ENCODE assay signal across 8 cellular contexts in genomic region chr1:203593723-203594122, GRCh38. TPM values are rescaled to one million over a fixed set of nuclear protein-coding genes. Genes with fewer than 3 reads are reported as not detected.
DNase-seq lines count a peak whose midpoint lies in the region; ATAC-seq and TF ChIP-seq lines count a peak whose summit lies in the region.

No MANE protein-coding gene starts in this region.

- H3K4me1 ChIP-seq in tibial artery (peaks cover 0 to 6% (median 1%) of the 10 kb centered on the region in 4 donors), uterus (peaks cover 5% of the 10 kb centered on the region in 2 donors)

- H3K27ac ChIP-seq in HL-60 (replicated peaks) (no peak overlapping the region), tibial artery (no peak overlapping the region), uterus (no peak overlapping the region)

- no peaks in the 10 kb centered on the region for H3K9me3 Mint-ChIP-seq in activated naive CD8-positive, alpha-beta T cell treated with anti-CD3 and anti-CD28 coated beads, Interleukin-2, amount 50 U/mL, for 24 hours
- no peaks in the 10 kb centered on the region for H3K9me3 Mint-ChIP-seq in natural killer cell

- peak; percentile 83 for ATAC-seq in T-helper 17 cell
- ATAC-seq in activated naive CD8-positive, alpha-beta T cell treated with anti-CD3 and anti-CD28 coated beads, Interleukin-2, amount 50 U/mL, for 24 hours = peak; percentile 81
- ATAC-seq in natural killer cell = peak; percentile 79 to 94 (median 91)
- ATAC-seq in GM19455 (IDR thresholded peaks at IDR 0.05; ENCODE audit: unreplicated experiment) = no peak
- no peak for ATAC-seq in GM21619 (IDR thresholded peaks at IDR 0.05; ENCODE audit: unreplicated experiment)

- intact Hi-C loops in natural killer cell (cut with micrococcal nuclease) = loop anchor here (1.0 to 5.0 kb wide), 2 partner anchors 109 to 534 kb away; no protein-coding TSS in a partner anchor
- intact Hi-C loops in tibial artery (cut with DNase I; ENCODE audit: low total_unique reads) = no loop called here
- intact Hi-C loops in uterus (cut with DNase I; ENCODE audit: low total_unique reads) = no loop called here

- peaks cover 26% of the 10 kb centered on the region for H3K4me1 Mint-ChIP-seq in T-helper 17 cell
- H3K4me1 Mint-ChIP-seq in activated naive CD8-positive, alpha-beta T cell treated with anti-CD3 and anti-CD28 coated beads, Interleukin-2, amount 50 U/mL, for 24 hours = peaks cover 10% of the 10 kb centered on the region
- peaks cover 0 to 13% of the 10 kb centered on the region in 2 donors for H3K4me1 Mint-ChIP-seq in natural killer cell

- H3K9me3 ChIP-seq in T-helper 17 cell (ENCODE audit: control insufficient read depth, low read length, poor library complexity, severe bottlenecking) (no peaks in the 10 kb centered on the region), tibial artery (no peaks in the 10 kb centered on the region), uterus (no peaks in the 10 kb centered on the region)

- H3K36me3 ChIP-seq in tibial artery (no peaks in the 10 kb centered on the region), uterus (no peaks in the 10 kb centered on the region)

- H3K4me3 Mint-ChIP-seq in T-helper 17 cell (no peak overlapping the region), natural killer cell (no peak overlapping the region)
- no peak overlapping the region for H3K4me3 Mint-ChIP-seq in activated naive CD8-positive, alpha-beta T cell treated with anti-CD3 and anti-CD28 coated beads, Interleukin-2, amount 50 U/mL, for 24 hours

- H3K4me3 ChIP-seq in HL-60 (replicated peaks; ENCODE audit: insufficient read depth, low read length) = no peak overlapping the region
- no peak overlapping the region for H3K4me3 ChIP-seq in tibial artery
- no peak overlapping the region for H3K4me3 ChIP-seq in uterus

- no peak for TF ChIP-seq POLR2A in uterus (IDR thresholded peaks at IDR 0.05)

- peak; percentile 30 for TF ChIP-seq CTCF in HL-60 (IDR thresholded peaks at IDR 0.05; ENCODE audit: insufficient read depth, low read length)
- TF ChIP-seq CTCF in natural killer cell (IDR thresholded peaks at IDR 0.05) = peak; percentile 46
- TF ChIP-seq CTCF in tibial artery (IDR thresholded peaks at IDR 0.05) = no peak
- no peak for TF ChIP-seq CTCF in uterus (IDR thresholded peaks at IDR 0.05)

- H3K27me3 ChIP-seq in HL-60 (ENCODE audit: insufficient read depth, poor library complexity, severe bottlenecking) = no peaks in the 10 kb centered on the region
- H3K27me3 ChIP-seq in tibial artery = no peaks in the 10 kb centered on the region
- no peaks in the 10 kb centered on the region for H3K27me3 ChIP-seq in uterus

- H3K36me3 Mint-ChIP-seq in T-helper 17 cell (ENCODE audit: low read depth) (peaks cover 6% of the 10 kb centered on the region), natural killer cell (no peaks in the 10 kb centered on the region)
- no peaks in the 10 kb centered on the region for H3K36me3 Mint-ChIP-seq in activated naive CD8-positive, alpha-beta T cell treated with anti-CD3 and anti-CD28 coated beads, Interleukin-2, amount 50 U/mL, for 24 hours (ENCODE audit: low read depth)

- DNase-seq in HL-60 (ENCODE audit: low read depth in 1 of 2, low spot score in 1 of 2) = peak in 1 of 2 experiments; percentile 68
- peak; percentile 35 to 46 (median 40) for DNase-seq in T-helper 17 cell
- DNase-seq in activated naive CD8-positive, alpha-beta T cell treated with anti-CD3 and anti-CD28 coated beads, Interleukin-2, amount 50 U/mL, for 24 hours = peak; percentile 47
- DNase-seq in natural killer cell = peak; percentile 42
- DNase-seq in tibial artery = no peak
- DNase-seq in uterus = no peak

- H3K27me3 Mint-ChIP-seq in T-helper 17 cell (peaks cover 12% of the 10 kb centered on the region), natural killer cell (ENCODE audit: low read depth in 2 of 2) (peaks cover 0 to 7% of the 10 kb centered on the region in 2 donors)
- no peaks in the 10 kb centered on the region for H3K27me3 Mint-ChIP-seq in activated naive CD8-positive, alpha-beta T cell treated with anti-CD3 and anti-CD28 coated beads, Interleukin-2, amount 50 U/mL, for 24 hours

- H3K27ac Mint-ChIP-seq in T-helper 17 cell = peak overlapping the region; percentile 72
- peak overlapping the region; percentile 9 for H3K27ac Mint-ChIP-seq in activated naive CD8-positive, alpha-beta T cell treated with anti-CD3 and anti-CD28 coated beads, Interleukin-2, amount 50 U/mL, for 24 hours
- peak overlapping the region in 1 of 2 donors; percentile 48 for H3K27ac Mint-ChIP-seq in natural killer cell

RNA-seq across cellular contexts. Expression of gene ATP2B4, which starts 32.9 kb away (rescaled TPM):
- total RNA-seq in T-helper 17 cell (10 to 100 TPM; 92.5 to 99.2 TPM), natural killer cell (100 to 1,000 TPM; 175 to 235 (median 196) TPM), uterus (100 to 1,000 TPM in 3 of 4 donors, 10 to 100 TPM in 1; 82.6 to 464 (median 215) TPM)

Comparison
In these comparisons a context has a peak if more than half of its experiments do, and no peak if none do; other contexts are left out.
1. DNase-seq: peak in T-helper 17 cell (3 of 3), activated naive CD8-positive, alpha-beta T cell treated with anti-CD3 and anti-CD28 coated beads, Interleukin-2, amount 50 U/mL, for 24 hours (single experiment) and natural killer cell (single experiment); none in tibial artery (0 of 2) and uterus (0 of 2).
2. CTCF ChIP-seq: peak in HL-60 (single experiment) and natural killer cell (single experiment); none in tibial artery (0 of 2) and uterus (0 of 4).
3. ATAC-seq: peak in T-helper 17 cell (single experiment), activated naive CD8-positive, alpha-beta T cell treated with anti-CD3 and anti-CD28 coated beads, Interleukin-2, amount 50 U/mL, for 24 hours (single experiment) and natural killer cell (3 of 3); none in GM19455 (single experiment) and GM21619 (single experiment).